8 cellular contexts compared by ENCODE assay signal in genomic region chr7:50450691-50451051, GRCh38. TPM values are rescaled to one million over a fixed set of nuclear protein-coding genes. Genes with fewer than 3 reads are reported as not detected.
A peak's percentile ranks its signal among the peaks of the same experiment; 100 is the strongest.
DNase-seq lines count a peak whose midpoint lies in the region; FAIRE-seq and TF ChIP-seq lines count a peak whose summit lies in the region.

No MANE protein-coding gene starts in this region.

- no peaks in the 10 kb centered on the region for H4K20me1 ChIP-seq in KMS-11 (ENCODE audit: insufficient read depth)

- H3K36me3 ChIP-seq in KMS-11 (ENCODE audit: insufficient read depth) (peaks cover 6% of the 10 kb centered on the region; the same call in 1 of the 2 replicates), left ventricle myocardium inferior (peaks cover 13% of the 10 kb centered on the region), small intestine (ENCODE audit: control insufficient read depth in 2 of 2, insufficient read depth in 2 of 2, low read length in 2 of 2) (no peaks in the 10 kb centered on the region)

- peak overlapping the region; percentile 99 for H2AFZ ChIP-seq in KMS-11 (ENCODE audit: low read depth)

- H3K79me2 ChIP-seq in KMS-11 (ENCODE audit: insufficient read depth, low read depth), result peaks cover 26% of the 10 kb centered on the region

- TF ChIP-seq CTCF in KMS-11 (conservative IDR thresholded peaks at IDR 0.05; ENCODE audit: low read depth, low read length), result no peak
- TF ChIP-seq CTCF in left ventricle myocardium inferior (IDR thresholded peaks at IDR 0.05; ENCODE audit: borderline replicate concordance), result no peak

- H3K27me3 ChIP-seq in KMS-11 (ENCODE audit: insufficient read depth, low read depth), result no peaks in the 10 kb centered on the region
- no peaks in the 10 kb centered on the region for H3K27me3 ChIP-seq in left ventricle myocardium inferior (ENCODE audit: low read depth)
- no peaks in the 10 kb centered on the region for H3K27me3 ChIP-seq in small intestine (ENCODE audit: control insufficient read depth in 2 of 2, insufficient read depth in 2 of 2, low read length in 2 of 2)

- H3K9me3 ChIP-seq in left ventricle myocardium inferior (replicated peaks) (no peaks in the 10 kb centered on the region), small intestine (ENCODE audit: control insufficient read depth, low read depth) (no peaks in the 10 kb centered on the region)

- DNase-seq in NCI-H2171 treated with DMSO at 0.1 percent for 48 hours (lab: John Stamatoyannopoulos, UW) (peak; percentile 64), NCI-H2171 (lab: John Stamatoyannopoulos, UW) (no peak), left ventricle myocardium inferior (peak; percentile 23), small intestine (peak; percentile 9), HK-2 (ENCODE audit: unreplicated experiment) (no peak), HTR-8/SVneo (ENCODE audit: insufficient read length, low spot score) (no peak)
- DNase-seq in activated effector memory CD4-positive, alpha-beta T cell treated with anti-CD3 and anti-CD28 coated beads, Interleukin-2, amount 50 U/mL, for 16 hours, result peak; percentile 69

- peak overlapping the region; percentile 79; the same call in 1 of the 2 replicates for H3K9ac ChIP-seq in KMS-11

- H3K27ac ChIP-seq in KMS-11 (peak overlapping the region; percentile 67; the same call in 1 of the 2 replicates), left ventricle myocardium inferior (replicated peaks) (peak overlapping the region; percentile 77), small intestine (ENCODE audit: low read depth in 1 of 2, low read length in 1 of 2) (peak overlapping the region; percentile 60 to 82)

- H3K4me1 ChIP-seq in KMS-11 (ENCODE audit: low read depth, poor library complexity, severe bottlenecking), result peaks cover 35% of the 10 kb centered on the region
- H3K4me1 ChIP-seq in left ventricle myocardium inferior, result peaks cover 18% of the 10 kb centered on the region
- peaks cover 0 to 5% of the 10 kb centered on the region in 2 donors for H3K4me1 ChIP-seq in small intestine (ENCODE audit: control insufficient read depth in 2 of 2, insufficient read depth in 1 of 2, low read depth in 1 of 2, low read length in 1 of 2)

- no peak for FAIRE-seq in small intestine (lab: Jason Lieb, UNC)
- no peak for FAIRE-seq in HTR-8/SVneo (lab: Jason Lieb, UNC)

- 19 to 24% (median 20%) methylated on average over 24 of the region's 24 CpGs for WGBS in small intestine, 3 donors

- no peak overlapping the region for H3K4me3 ChIP-seq in KMS-11 (IDR thresholded peaks at IDR 0.05; ENCODE audit: insufficient read depth, low read depth, low read length)
- peak overlapping the region; percentile 82 for H3K4me3 ChIP-seq in left ventricle myocardium inferior
- H3K4me3 ChIP-seq in small intestine (ENCODE audit: low read depth in 1 of 2, low read length in 2 of 2), result peak overlapping the region; percentile 41 to 68

- intact Hi-C loops in left ventricle myocardium inferior (cut with micrococcal nuclease), result no loop called here

- H3K4me2 ChIP-seq in KMS-11, result peak overlapping the region; percentile 97; the same call in 1 of the 2 replicates

RNA-seq across cellular contexts. Expression of gene FIGNL1, which starts 0.5 kb away (rescaled TPM):
- 4.1 TPM for total RNA-seq in left ventricle myocardium inferior
- 1 to 10 TPM; 1.9 to 5.7 (median 3.1) TPM for polyA plus RNA-seq in small intestine

Comparison
In these comparisons a context has a peak if more than half of its experiments do, and no peak if none do; other contexts are left out.
1. DNase-seq: peak in NCI-H2171 treated with DMSO at 0.1 percent for 48 hours (single experiment), activated effector memory CD4-positive, alpha-beta T cell treated with anti-CD3 and anti-CD28 coated beads, Interleukin-2, amount 50 U/mL, for 16 hours (single experiment), left ventricle myocardium inferior (single experiment) and small intestine (single experiment); none in NCI-H2171 (single experiment), HK-2 (single experiment) and HTR-8/SVneo (single experiment).
2. Peak in every context shown above with its lines, with median percentiles within 50 percentile points of each other: H3K27ac ChIP-seq.